Comparison of ENCODE assay signal across 1 cellular context in genomic region chr3:27483117-27484001, GRCh38.
TF ChIP-seq lines count a peak whose summit lies in the region.

No MANE protein-coding gene starts in this region.

TF ChIP-seq in H1, 55 proteins besides CTCF, POLR2A, EP300 and RAD21:
- TF ChIP-seq JUN (IDR thresholded peaks at IDR 0.05; ENCODE audit: low read depth, low read length) (no peak), RNF2 (IDR thresholded peaks at IDR 0.05; ENCODE audit: borderline replicate concordance, low read depth, low read length, missing control alignments, poor library complexity, severe bottlenecking) (no peak), CEBPB (IDR thresholded peaks at IDR 0.05; ENCODE audit: low read depth, low read length) (no peak), SIN3A (conservative IDR thresholded peaks at IDR 0.05 in 1 of 2, IDR thresholded peaks at IDR 0.05 in 1 of 2; ENCODE audit: low read depth in 1 of 2, low read length in 2 of 2) (peak in 1 of 2 experiments; percentile 29; a peak in 1 of 4 replicates), SP2 (IDR thresholded peaks at IDR 0.05; ENCODE audit: low read length) (no peak), CHD7 (IDR thresholded peaks at IDR 0.05; ENCODE audit: insufficient replicate concordance, low read length) (no peak), SP1 (IDR thresholded peaks at IDR 0.05; ENCODE audit: low read depth, low read length) (no peak), NANOG (IDR thresholded peaks at IDR 0.05; ENCODE audit: insufficient read depth, low read depth, low read length, poor library complexity, severe bottlenecking) (no peak), GTF2F1 (IDR thresholded peaks at IDR 0.05; ENCODE audit: borderline replicate concordance, low read depth, low read length) (no peak), SAP30 (IDR thresholded peaks at IDR 0.05; ENCODE audit: insufficient read depth, insufficient replicate concordance, low read length) (peak; percentile 37), TAF7 (optimal IDR thresholded peaks at IDR 0.05; ENCODE audit: borderline replicate concordance, low read depth, low read length) (no peak), CBX5 (IDR thresholded peaks at IDR 0.05; ENCODE audit: low read depth, low read length) (no peak), CREB1 (IDR thresholded peaks at IDR 0.05) (no peak), SIX5 (IDR thresholded peaks at IDR 0.05; ENCODE audit: low read depth, low read length) (no peak), JUND (IDR thresholded peaks at IDR 0.05; ENCODE audit: low read length) (no peak), MAFK (IDR thresholded peaks at IDR 0.05; ENCODE audit: low read depth, low read length) (no peak), TCF12 (IDR thresholded peaks at IDR 0.05; ENCODE audit: low read depth, low read length) (no peak), RFX5 (IDR thresholded peaks at IDR 0.05; ENCODE audit: borderline replicate concordance, low read depth, low read length) (no peak), POU5F1 (IDR thresholded peaks at IDR 0.05; ENCODE audit: low read depth, low read length) (no peak), EZH2 (IDR thresholded peaks at IDR 0.05; ENCODE audit: low read depth, low read length, severe bottlenecking) (no peak), KDM1A (IDR thresholded peaks at IDR 0.05; ENCODE audit: borderline replicate concordance, low read length) (no peak), CHD1 (IDR thresholded peaks at IDR 0.05; ENCODE audit: low read depth, low read length) (no peak), FOSL1 (IDR thresholded peaks at IDR 0.05; ENCODE audit: insufficient read depth, low read depth, low read length) (no peak), RXRA (IDR thresholded peaks at IDR 0.05; ENCODE audit: insufficient read depth, low read depth, low read length) (no peak), CTBP2 (IDR thresholded peaks at IDR 0.05; ENCODE audit: borderline replicate concordance, insufficient read depth, insufficient read length, low read length) (no peak), RBBP5 (IDR thresholded peaks at IDR 0.05; ENCODE audit: borderline replicate concordance, low read depth, low read length) (no peak), BCL11A (IDR thresholded peaks at IDR 0.05; ENCODE audit: low read depth in 2 of 2, low read length in 2 of 2) (no peak), KDM4A (IDR thresholded peaks at IDR 0.05; ENCODE audit: low read depth, low read length, severe bottlenecking) (peak; percentile 48), ZNF274 (IDR thresholded peaks at IDR 0.05; ENCODE audit: borderline replicate concordance, extremely low read depth, low read length) (no peak), ASH2L (IDR thresholded peaks at IDR 0.05; ENCODE audit: low read length) (peak; percentile 73), TAF1 (IDR thresholded peaks at IDR 0.05; ENCODE audit: low read depth, low read length) (peak; percentile 67), EGR1 (IDR thresholded peaks at IDR 0.05; ENCODE audit: borderline replicate concordance, low read depth, low read length) (no peak), MAX (IDR thresholded peaks at IDR 0.05) (peak; percentile 71), POLR2AphosphoS5 (IDR thresholded peaks at IDR 0.05; ENCODE audit: low read depth, low read length) (peak; percentile 51; the same call in 1 of the 2 replicates), SUZ12 (IDR thresholded peaks at IDR 0.05; ENCODE audit: low read length) (no peak), YY1 (IDR thresholded peaks at IDR 0.05; ENCODE audit: low read depth, low read length) (no peak), HDAC2 (IDR thresholded peaks at IDR 0.05; ENCODE audit: borderline replicate concordance in 1 of 2, low read depth in 2 of 2, low read length in 2 of 2) (no peak), BRCA1 (IDR thresholded peaks at IDR 0.05; ENCODE audit: low read depth, low read length) (no peak), SRF (IDR thresholded peaks at IDR 0.05; ENCODE audit: low read depth, low read length) (no peak), ATF2 (IDR thresholded peaks at IDR 0.05; ENCODE audit: low read length) (no peak), CHD2 (IDR thresholded peaks at IDR 0.05; ENCODE audit: low read length) (no peak), TEAD4 (IDR thresholded peaks at IDR 0.05; ENCODE audit: low read depth, low read length) (no peak), TBP (IDR thresholded peaks at IDR 0.05; ENCODE audit: low read depth, low read length) (no peak), NRF1 (IDR thresholded peaks at IDR 0.05; ENCODE audit: low read depth, low read length) (no peak), PHF8 (conservative IDR thresholded peaks at IDR 0.05; ENCODE audit: low read depth, low read length) (0 out of 2 replicates have a peak, but pooled peaks have one; percentile 12), KDM5A (IDR thresholded peaks at IDR 0.05; ENCODE audit: low read length) (no peak), GABPA (IDR thresholded peaks at IDR 0.05; ENCODE audit: borderline replicate concordance, insufficient read depth, low read length) (no peak), SIRT6 (IDR thresholded peaks at IDR 0.05; ENCODE audit: low read length) (no peak), HDAC6 (IDR thresholded peaks at IDR 0.05; ENCODE audit: low read depth, low read length) (no peak), CBX8 (IDR thresholded peaks at IDR 0.05; ENCODE audit: borderline replicate concordance, low read depth, low read length) (no peak), SP4 (IDR thresholded peaks at IDR 0.05; ENCODE audit: low read length) (no peak), BACH1 (IDR thresholded peaks at IDR 0.05; ENCODE audit: low read length) (no peak)
- TF ChIP-seq, protein P1, sequence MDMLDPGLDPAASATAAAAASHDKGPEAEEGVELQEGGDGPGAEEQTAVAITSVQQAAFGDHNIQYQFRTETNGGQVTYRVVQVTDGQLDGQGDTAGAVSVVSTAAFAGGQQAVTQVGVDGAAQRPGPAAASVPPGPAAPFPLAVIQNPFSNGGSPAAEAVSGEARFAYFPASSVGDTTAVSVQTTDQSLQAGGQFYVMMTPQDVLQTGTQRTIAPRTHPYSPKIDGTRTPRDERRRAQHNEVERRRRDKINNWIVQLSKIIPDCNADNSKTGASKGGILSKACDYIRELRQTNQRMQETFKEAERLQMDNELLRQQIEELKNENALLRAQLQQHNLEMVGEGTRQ (IDR thresholded peaks at IDR 0.05; ENCODE audit: low read length), result no peak
- TF ChIP-seq, protein P2, sequence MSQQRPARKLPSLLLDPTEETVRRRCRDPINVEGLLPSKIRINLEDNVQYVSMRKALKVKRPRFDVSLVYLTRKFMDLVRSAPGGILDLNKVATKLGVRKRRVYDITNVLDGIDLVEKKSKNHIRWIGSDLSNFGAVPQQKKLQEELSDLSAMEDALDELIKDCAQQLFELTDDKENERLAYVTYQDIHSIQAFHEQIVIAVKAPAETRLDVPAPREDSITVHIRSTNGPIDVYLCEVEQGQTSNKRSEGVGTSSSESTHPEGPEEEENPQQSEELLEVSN (IDR thresholded peaks at IDR 0.05), result 0 out of 2 replicates have a peak, but pooled peaks have one; percentile 40
- TF ChIP-seq, protein P3, sequence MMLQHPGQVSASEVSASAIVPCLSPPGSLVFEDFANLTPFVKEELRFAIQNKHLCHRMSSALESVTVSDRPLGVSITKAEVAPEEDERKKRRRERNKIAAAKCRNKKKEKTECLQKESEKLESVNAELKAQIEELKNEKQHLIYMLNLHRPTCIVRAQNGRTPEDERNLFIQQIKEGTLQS (IDR thresholded peaks at IDR 0.05; ENCODE audit: insufficient read depth, low read depth, low read length), result no peak
